In the genomic region with DNA sequence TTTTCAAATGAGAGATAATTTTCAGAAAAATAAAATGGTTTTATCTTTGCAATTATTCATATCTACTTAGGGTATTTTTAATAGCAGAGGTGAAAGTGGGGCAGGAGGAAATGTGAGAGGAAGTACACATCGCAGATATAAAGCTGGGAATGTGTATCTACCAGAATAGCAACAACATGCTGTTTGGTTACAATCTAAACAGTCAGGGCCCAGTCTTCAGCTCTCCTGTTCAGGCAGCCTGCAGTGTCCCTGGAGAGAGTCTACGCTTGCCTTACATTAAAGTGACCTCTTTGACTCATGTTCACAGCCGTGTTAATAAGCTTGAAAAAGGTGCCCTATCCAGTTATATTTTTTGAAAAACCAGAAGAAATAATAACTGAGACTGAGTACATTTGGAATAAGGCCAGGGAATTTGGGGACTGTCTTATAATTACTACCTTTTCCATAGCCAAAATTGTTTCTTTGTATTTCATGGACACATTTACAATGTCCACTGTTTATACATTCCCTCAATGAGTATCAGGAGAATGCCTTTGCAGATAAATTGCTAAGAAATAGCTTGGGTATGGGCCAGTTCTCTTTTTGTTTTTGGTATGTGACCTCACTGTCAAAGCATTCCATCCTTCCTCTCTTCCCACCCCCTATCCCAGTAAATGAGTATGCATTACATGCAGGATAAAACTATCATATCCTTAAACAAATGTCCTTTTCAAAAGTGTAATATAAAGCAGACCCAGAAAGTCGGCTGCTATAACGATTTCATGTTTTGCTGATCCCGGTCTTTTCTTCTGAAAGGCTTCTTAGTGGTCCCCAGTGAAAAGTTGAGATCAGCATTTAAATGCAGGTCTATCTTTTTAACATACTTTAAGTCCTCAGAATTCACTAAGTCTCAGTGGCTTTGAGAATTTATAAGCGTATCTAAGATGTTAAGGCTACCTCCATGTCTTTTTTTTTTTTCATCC, we compare ENCODE assay signal across 9 cellular contexts.
A peak's percentile ranks its signal among the peaks of the same experiment; 100 is the strongest.
DNase-seq lines count a peak whose midpoint lies in the region; ATAC-seq, FAIRE-seq and TF ChIP-seq lines count a peak whose summit lies in the region.
"Had no signal": no experiment of that assay in that cellular context is flagged by ENCODE, and none has a peak within 500 bp of the region (broad histone marks: within the 10 kb centered on the region; RNA-seq: fewer than 3 reads in every experiment).

No MANE protein-coding gene starts in this region.

- no peak for FAIRE-seq in urothelium cell line (lab: Jason Lieb, UNC)

- POLR2A ChIA-PET in PC-9 (lab: Charles Lee; ENCODE audit: unreplicated experiment), result no interaction called here

- no peaks in the 10 kb centered on the region for H4K20me1 ChIP-seq in PC-9 (ENCODE audit: insufficient read depth)

- intact Hi-C loops in Right ventricle myocardium inferior (cut with DNase I) (loop anchor here (5.0 kb wide), 2 partner anchors 55 to 75 kb away; no protein-coding TSS in a partner anchor), cardiac septum (cut with DNase I) (loop anchor here (5.0 kb wide), 1 partner anchor 75 kb away; no protein-coding TSS in a partner anchor), PC-9 (cut with micrococcal nuclease; ENCODE audit: unreplicated experiment) (no loop called here)

- H3K27me3 ChIP-seq in PC-9 (ENCODE audit: insufficient read depth, low read depth), result no peaks in the 10 kb centered on the region

- H3K4me3 ChIP-seq in choroid plexus epithelial cell (ENCODE audit: low read depth, low read length), result peak overlapping the region; percentile 11
- no peak overlapping the region for H3K4me3 ChIP-seq in PC-9

- H3K4me1 ChIP-seq in PC-9 (replicated peaks; ENCODE audit: insufficient read depth), result no peaks in the 10 kb centered on the region

- no peaks in the 10 kb centered on the region for H3K9me3 ChIP-seq in PC-9 (ENCODE audit: insufficient read depth, low read depth)

- H3K79me2 ChIP-seq in PC-9 (ENCODE audit: low read depth), result no peaks in the 10 kb centered on the region

- ATAC-seq in Right ventricle myocardium inferior (peak; percentile 89), left lobe of liver (peak; percentile 56), GM21381 (IDR thresholded peaks at IDR 0.05; ENCODE audit: unreplicated experiment) (no peak)

- H3K27ac ChIP-seq in PC-9, result no peak overlapping the region

- H2AFZ ChIP-seq in PC-9, result no peak overlapping the region

- H3F3A ChIP-seq in PC-9 (ENCODE audit: insufficient read depth, low read depth), result no peaks in the 10 kb centered on the region

- no peak for TF ChIP-seq CTCF in choroid plexus epithelial cell (conservative IDR thresholded peaks at IDR 0.05; ENCODE audit: low read depth, low read length)
- no peak for TF ChIP-seq CTCF in PC-9 (conservative IDR thresholded peaks at IDR 0.05)

- H3K9me2 ChIP-seq in PC-9 (ENCODE audit: insufficient read depth), result no peaks in the 10 kb centered on the region

- no TSS peak for BruUV-seq in PC-9 (replicated peaks; lab: Mats Ljungman, UMichigan)

- DNase-seq in Right ventricle myocardium inferior (ENCODE audit: missing footprints), result no peak
- no peak for DNase-seq in cardiac septum (ENCODE audit: low spot score)
- DNase-seq in choroid plexus epithelial cell (ENCODE audit: low read depth), result peak; percentile 79
- DNase-seq in left lobe of liver (ENCODE audit: low spot score), result no peak
- peak; percentile 6 for DNase-seq in urothelium cell line (ENCODE audit: low spot score)
- no peak for DNase-seq in PC-9
- no peak for DNase-seq in DMS79 treated with DMSO at 0.1 percent for 48 hours (lab: John Stamatoyannopoulos, UW)
- DNase-seq: activated naive CD4-positive, alpha-beta T cell had no signal

- no peaks in the 10 kb centered on the region for H3K36me3 ChIP-seq in PC-9 (ENCODE audit: low read depth)

- CTCF ChIA-PET in PC-9 (lab: Charles Lee), result no interaction called here

- no peak overlapping the region for H3K4me2 ChIP-seq in PC-9

Comparison
In these comparisons a context has a peak if more than half of its experiments do, and no peak if none do; other contexts are left out.
1. DNase-seq: peak in choroid plexus epithelial cell (single experiment) and urothelium cell line (single experiment); none in Right ventricle myocardium inferior (single experiment), cardiac septum (single experiment), left lobe of liver (single experiment), PC-9 (0 of 2) and DMS79 treated with DMSO at 0.1 percent for 48 hours (single experiment).